In the genomic region with DNA sequence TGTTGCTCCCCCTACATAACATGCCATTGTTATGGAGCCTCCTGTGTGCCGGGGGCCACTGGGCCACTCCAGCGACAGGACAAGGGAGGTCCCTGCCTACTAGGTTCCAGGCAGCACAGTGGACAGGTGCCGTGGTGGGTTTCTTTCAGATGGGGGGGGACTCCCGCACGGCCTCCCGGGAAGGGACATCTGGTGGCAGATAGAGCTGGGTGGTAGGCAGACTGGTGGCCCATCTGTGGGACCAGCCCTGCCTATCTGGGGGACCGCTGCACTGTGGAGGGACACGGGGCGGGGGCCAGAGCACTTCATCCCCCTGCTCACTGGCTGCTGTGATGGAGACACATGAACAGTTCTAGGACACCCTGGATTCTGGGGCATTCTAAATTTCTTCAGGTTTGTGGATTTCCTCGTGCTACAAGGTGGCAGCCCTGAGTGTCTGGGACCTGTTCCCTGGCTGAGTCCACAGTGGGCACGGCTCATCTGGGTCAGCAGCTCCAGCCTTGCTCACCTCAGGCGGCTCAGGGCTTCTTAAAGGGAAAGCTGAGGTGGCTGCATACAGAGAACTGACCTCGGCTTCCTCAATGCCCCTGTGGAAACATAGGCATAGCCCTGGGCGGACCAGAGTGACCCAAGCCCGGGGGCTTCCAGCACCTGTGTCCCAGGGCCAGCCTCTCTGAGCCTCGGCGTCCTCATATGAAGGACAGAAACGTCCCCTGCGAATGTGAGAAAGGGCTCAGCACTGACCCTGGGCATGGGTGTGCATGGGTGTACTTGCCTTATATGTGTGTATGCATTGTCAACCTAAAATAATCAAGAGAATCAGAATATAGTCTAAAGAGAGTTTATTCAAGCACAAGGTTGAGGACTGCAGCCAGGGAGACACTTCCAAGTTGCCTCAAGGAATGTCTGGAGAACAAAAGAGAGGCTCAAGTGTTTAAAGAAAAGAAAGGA, we compare ENCODE assay signal across 11 cellular contexts. TPM values are rescaled to one million over a fixed set of nuclear protein-coding genes. Genes with fewer than 3 reads are reported as not detected.
DNase-seq lines count a peak whose midpoint lies in the region; ATAC-seq and TF ChIP-seq lines count a peak whose summit lies in the region.
"Had no signal": no experiment of that assay in that cellular context is flagged by ENCODE, and none has a peak within 500 bp of the region (broad histone marks: within the 10 kb centered on the region; RNA-seq: fewer than 3 reads in every experiment).

No MANE protein-coding gene starts in this region.

- WGBS in suprapubic skin, result 89% methylated on average over 15 of the region's 19 CpGs

- no peak overlapping the region for H3K4me3 ChIP-seq in suprapubic skin
- H3K4me3 ChIP-seq: breast epithelium, hepatocyte, sigmoid colon had no signal

- no peak for TF ChIP-seq POLR2A in suprapubic skin (IDR thresholded peaks at IDR 0.05)

- peaks cover 82% of the 10 kb centered on the region for H3K4me1 Mint-ChIP-seq in activated T-cell treated with anti-CD3 and anti-CD28 coated beads, Interleukin-2, amount 50 U/mL, for 24 hours (ENCODE audit: low read depth)

- no peak for TF ChIP-seq EP300 in suprapubic skin (IDR thresholded peaks at IDR 0.05)

- peaks cover 10% of the 10 kb centered on the region for H3K4me1 ChIP-seq in suprapubic skin
- H3K4me1 ChIP-seq: breast epithelium, sigmoid colon had no signal

- H3K9me3 Mint-ChIP-seq in activated T-cell treated with anti-CD3 and anti-CD28 coated beads, Interleukin-2, amount 50 U/mL, for 24 hours, result no peaks in the 10 kb centered on the region

- peak overlapping the region; percentile 26 for H3K27ac ChIP-seq in suprapubic skin
- H3K27ac ChIP-seq: hepatocyte, sigmoid colon had no signal

- peak overlapping the region; percentile 99 for H3K27ac Mint-ChIP-seq in activated T-cell treated with anti-CD3 and anti-CD28 coated beads, Interleukin-2, amount 50 U/mL, for 24 hours

- no peaks in the 10 kb centered on the region for H3K27me3 Mint-ChIP-seq in activated T-cell treated with anti-CD3 and anti-CD28 coated beads, Interleukin-2, amount 50 U/mL, for 24 hours

- peaks cover 60% of the 10 kb centered on the region for H3K36me3 Mint-ChIP-seq in activated T-cell treated with anti-CD3 and anti-CD28 coated beads, Interleukin-2, amount 50 U/mL, for 24 hours (ENCODE audit: low read depth)

- H3K4me3 Mint-ChIP-seq in activated T-cell treated with anti-CD3 and anti-CD28 coated beads, Interleukin-2, amount 50 U/mL, for 24 hours, result peak overlapping the region; percentile 93

- no peak for ATAC-seq in left lobe of liver
- ATAC-seq in HG03280 (IDR thresholded peaks at IDR 0.05; ENCODE audit: unreplicated experiment), result no peak

- H3K27me3 ChIP-seq in suprapubic skin, result no peaks in the 10 kb centered on the region
- H3K27me3 ChIP-seq: breast epithelium, hepatocyte, sigmoid colon had no signal

- H3K36me3 ChIP-seq in suprapubic skin, result no peaks in the 10 kb centered on the region
- H3K36me3 ChIP-seq: breast epithelium, sigmoid colon had no signal

- TF ChIP-seq CTCF in suprapubic skin (IDR thresholded peaks at IDR 0.05), result no peak

- no peaks in the 10 kb centered on the region for H3K9me3 ChIP-seq in suprapubic skin
- H3K9me3 ChIP-seq: breast epithelium, sigmoid colon had no signal

- peak; percentile 40 for DNase-seq in activated T-cell treated with anti-CD3 and anti-CD28 coated beads, Interleukin-2, amount 50 U/mL, for 24 hours
- DNase-seq in activated T-cell treated with anti-CD3 and anti-CD28 coated beads for 4 hours (no peak), left lobe of liver (ENCODE audit: low spot score) (peak; percentile 36), suprapubic skin (ENCODE audit: low spot score in 2 of 2) (peak; percentile 32 to 67), globus pallidus (ENCODE audit: low spot score) (no peak)
- DNase-seq in activated CD8-positive, alpha-beta memory T cell treated with anti-CD3 and anti-CD28 coated beads, Interleukin-2, amount 50 U/mL, for 48 hours, result peak; percentile 54
- no peak for DNase-seq in stimulated activated CD4-positive, alpha-beta T cell treated with anti-CD3 and anti-CD28 coated beads, Interleukin-4, amount 100 ng/mL, for 4 hours
- DNase-seq: sigmoid colon had no signal

RNA-seq across cellular contexts. Expression of a gene that starts 22.5 kb away (rescaled TPM):
- total RNA-seq in left lobe of liver (2.3 TPM), suprapubic skin (1 to 10 TPM; 4.6 to 9.2 (median 6.6) TPM)

Comparison
In these comparisons a context has a peak if more than half of its experiments do, and no peak if none do; other contexts are left out.
1. DNase-seq: peak in activated T-cell treated with anti-CD3 and anti-CD28 coated beads, Interleukin-2, amount 50 U/mL, for 24 hours (single experiment), activated CD8-positive, alpha-beta memory T cell treated with anti-CD3 and anti-CD28 coated beads, Interleukin-2, amount 50 U/mL, for 48 hours (single experiment), left lobe of liver (single experiment) and suprapubic skin (2 of 2); none in activated T-cell treated with anti-CD3 and anti-CD28 coated beads for 4 hours (single experiment), stimulated activated CD4-positive, alpha-beta T cell treated with anti-CD3 and anti-CD28 coated beads, Interleukin-4, amount 100 ng/mL, for 4 hours (0 of 2) and globus pallidus (single experiment).